Comparison of ENCODE assay signal across 16 cellular contexts in genomic region chr1:44048816-44049215, GRCh38. TPM values are rescaled to one million over a fixed set of nuclear protein-coding genes. Genes with fewer than 3 reads are reported as not detected.
DNase-seq lines count a peak whose midpoint lies in the region; ATAC-seq and TF ChIP-seq lines count a peak whose summit lies in the region.
"Had no signal": no experiment of that assay in that cellular context is flagged by ENCODE, and none has a peak within 500 bp of the region (broad histone marks: within the 10 kb centered on the region; RNA-seq: fewer than 3 reads in every experiment).

No MANE protein-coding gene starts in this region.

- peak overlapping the region; percentile 93 for H3K27ac Mint-ChIP-seq in endothelial cell (ENCODE audit: unreplicated experiment)
- H3K27ac Mint-ChIP-seq: activated B cell treated with CpG ODN at 0.5 μM for 24 hours; CD4-positive, CD25-positive, alpha-beta regulatory T cell; endodermal cell; GM23338 had no signal

- peaks cover 2% of the 10 kb centered on the region for H3K27me3 Mint-ChIP-seq in endothelial cell (ENCODE audit: unreplicated experiment)

- H3K4me3 ChIP-seq in rectal smooth muscle tissue (ENCODE audit: low read length) (no peak overlapping the region), HAP-1 (no peak overlapping the region)
- H3K4me3 ChIP-seq: cardiac muscle cell, GM23338, right lobe of liver had no signal

- H3K36me3 ChIP-seq in rectal smooth muscle tissue (ENCODE audit: control insufficient read depth, insufficient read depth, low read length) (no peaks in the 10 kb centered on the region), HAP-1 (replicated peaks) (no peaks in the 10 kb centered on the region)
- H3K36me3 ChIP-seq: cardiac muscle cell, right lobe of liver had no signal

- no peaks in the 10 kb centered on the region for H3K9me3 ChIP-seq in HAP-1
- H3K9me3 ChIP-seq: right lobe of liver had no signal

- H3K36me3 Mint-ChIP-seq in endothelial cell (ENCODE audit: low read depth, unreplicated experiment) = no peaks in the 10 kb centered on the region
- H3K36me3 Mint-ChIP-seq: CD4-positive, CD25-positive, alpha-beta regulatory T cell had no signal

- in situ Hi-C loops in HAP-1 (cut with MboI; ENCODE audit: low sequenced_read_pairs) = loop anchor here (25.0 kb wide), 1 partner anchor 287 kb away; no protein-coding TSS in a partner anchor

- H3K9ac ChIP-seq in rectal smooth muscle tissue (ENCODE audit: low read length) = no peak overlapping the region

- DNase-seq in HCEC 1CT = peak; percentile 84
- DNase-seq in RPMI7951 (ENCODE audit: low read depth) = peak; percentile 48
- no peak for DNase-seq in endothelial cell (ENCODE audit: low spot score)
- DNase-seq in HAP-1 (ENCODE audit: low spot score in 2 of 2) = no peak
- DNase-seq: activated B cell treated with CpG ODN at 0.5 μM for 24 hours; endodermal cell; NCI-H1694; NCI-H82; stimulated activated naive CD8-positive, alpha-beta T cell treated with anti-CD3 and anti-CD28 coated beads, Interleukin-15, Interleukin-2, amounts not matched to agents 100 U/mL and 50 U/mL, for 24 hours had no signal

- H3K4me1 ChIP-seq in rectal smooth muscle tissue (ENCODE audit: control insufficient read depth, insufficient read depth, low read length) (no peaks in the 10 kb centered on the region), HAP-1 (no peaks in the 10 kb centered on the region)
- H3K4me1 ChIP-seq: right lobe of liver had no signal

- no peak overlapping the region for H3K4me3 Mint-ChIP-seq in endothelial cell (ENCODE audit: unreplicated experiment)
- H3K4me3 Mint-ChIP-seq: activated B cell treated with CpG ODN at 0.5 μM for 24 hours; CD4-positive, CD25-positive, alpha-beta regulatory T cell; endodermal cell; GM23338 had no signal

- peaks cover 23% of the 10 kb centered on the region for H3K4me1 Mint-ChIP-seq in endothelial cell (ENCODE audit: unreplicated experiment)
- H3K4me1 Mint-ChIP-seq: GM23338 had no signal

- H3K9me3 Mint-ChIP-seq in endothelial cell (ENCODE audit: unreplicated experiment) = no peaks in the 10 kb centered on the region
- H3K9me3 Mint-ChIP-seq: activated B cell treated with CpG ODN at 0.5 μM for 24 hours; CD4-positive, CD25-positive, alpha-beta regulatory T cell; endodermal cell; GM23338 had no signal

- TF ChIP-seq CTCF in endothelial cell (IDR thresholded peaks at IDR 0.05; ENCODE audit: unreplicated experiment) = no peak

- H3K27me3 ChIP-seq in rectal smooth muscle tissue (ENCODE audit: control insufficient read depth, insufficient read depth, low read length) (no peaks in the 10 kb centered on the region), HAP-1 (ENCODE audit: low read depth) (no peaks in the 10 kb centered on the region)
- H3K27me3 ChIP-seq: cardiac muscle cell, right lobe of liver had no signal

- peak overlapping the region; percentile 54 for H3K27ac ChIP-seq in rectal smooth muscle tissue (ENCODE audit: low read depth, low read length)
- H3K27ac ChIP-seq: cardiac muscle cell, right lobe of liver had no signal

- ATAC-seq in GM21526 (IDR thresholded peaks at IDR 0.05; ENCODE audit: low FRiP score, unreplicated experiment) = no peak
- ATAC-seq in HG03565 (IDR thresholded peaks at IDR 0.05; ENCODE audit: unreplicated experiment) = no peak

RNA-seq across cellular contexts. Expression of gene SLC6A9, which starts 17.6 kb away (rescaled TPM):
- total RNA-seq in RPMI7951 (2014; rRNA removed; shearing (Covaris generic)) = 8.2 and 8.9 TPM in 2 replicates
- total RNA-seq in endothelial cell (ENCODE audit: unreplicated experiment) = 2.8 TPM

RNA-seq across cellular contexts. Expression of gene CCDC24, which starts 57.4 kb away (rescaled TPM):
- 5.5 and 5.9 TPM in 2 replicates for total RNA-seq in RPMI7951 (2014; rRNA removed; shearing (Covaris generic))
- 4.2 TPM for total RNA-seq in endothelial cell (ENCODE audit: unreplicated experiment)

Comparison
In these comparisons a context has a peak if more than half of its experiments do, and no peak if none do; other contexts are left out.
1. DNase-seq: peak in HCEC 1CT (single experiment) and RPMI7951 (single experiment); none in endothelial cell (single experiment) and HAP-1 (0 of 2).